In the genomic region with DNA sequence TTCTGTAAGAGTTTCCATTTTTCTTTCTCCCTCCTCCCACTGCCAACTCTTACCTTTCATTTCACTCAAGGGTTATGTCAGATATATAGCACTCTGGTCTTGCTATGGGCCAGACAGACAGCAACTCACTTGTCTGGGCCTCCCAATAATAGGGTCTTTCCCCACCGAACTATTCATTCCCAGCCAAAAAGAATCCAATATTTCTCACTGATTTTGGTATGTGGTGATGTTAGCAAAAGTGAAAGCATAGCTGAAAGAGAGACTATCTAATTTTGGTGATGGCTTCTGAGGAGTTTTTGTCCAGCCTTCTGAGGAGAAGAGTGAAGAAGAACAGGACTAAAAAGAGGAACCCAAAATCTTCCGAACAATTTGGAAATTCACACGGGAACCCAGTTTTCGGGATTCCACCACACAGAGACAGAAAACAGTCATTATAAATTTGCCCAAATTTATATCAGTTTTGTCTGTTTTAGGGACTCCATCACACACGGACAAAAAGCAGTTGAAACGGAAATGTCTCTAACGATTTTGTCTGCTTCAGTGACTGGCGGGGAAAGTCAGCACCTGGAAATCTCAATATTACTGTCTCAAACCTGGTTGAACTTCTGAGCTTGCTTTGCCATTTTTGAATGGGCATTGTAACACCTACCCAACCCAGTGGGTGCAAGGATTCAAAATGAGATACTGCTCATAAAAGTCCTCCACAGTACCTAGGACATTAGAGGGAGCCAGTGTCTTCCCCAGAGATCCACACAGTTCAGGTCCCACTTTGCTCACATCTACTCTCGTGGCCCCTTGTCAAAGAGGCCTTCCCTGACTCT, we compare ENCODE assay signal across 17 cellular contexts. TPM values are rescaled to one million over a fixed set of nuclear protein-coding genes. Genes with fewer than 3 reads are reported as not detected.
A peak's percentile ranks its signal among the peaks of the same experiment; 100 is the strongest.
DNase-seq lines count a peak whose midpoint lies in the region; ATAC-seq, FAIRE-seq and TF ChIP-seq lines count a peak whose summit lies in the region.
"Had no signal": no experiment of that assay in that cellular context is flagged by ENCODE, and none has a peak within 500 bp of the region (broad histone marks: within the 10 kb centered on the region; RNA-seq: fewer than 3 reads in every experiment).

No MANE protein-coding gene starts in this region.

- in situ Hi-C loops in KBM-7 (cut with MboI; ENCODE audit: low pct_unique_long_range_greater_than_20kb, low sequenced_read_pairs): no loop called here

- H3K36me3 ChIP-seq in GM23338 (ENCODE audit: insufficient read depth): no peaks in the 10 kb centered on the region
- H3K36me3 ChIP-seq: ascending aorta, neutrophil had no signal

- peak; percentile 55; the same call in 1 of the 2 replicates for TF ChIP-seq POLR2A in GM12892 (IDR thresholded peaks at IDR 0.05; ENCODE audit: low read depth, low read length)

- no peaks in the 10 kb centered on the region for H3K27me3 ChIP-seq in GM23338 (ENCODE audit: insufficient read depth)
- H3K27me3 ChIP-seq: ascending aorta, neutrophil had no signal

- no peaks in the 10 kb centered on the region for H4K20me1 ChIP-seq in GM23338 (replicated peaks; ENCODE audit: insufficient read depth)

- peaks cover 4% of the 10 kb centered on the region for H3K27me3 Mint-ChIP-seq in GM23338 (ENCODE audit: insufficient read depth, low read depth, poor library complexity)

- H3K4me1 Mint-ChIP-seq in GM23338: peaks cover 2% of the 10 kb centered on the region; the same call in 2 of the 3 replicates

- no peak overlapping the region for H3K27ac ChIP-seq in GM23338 (ENCODE audit: low read depth)
- H3K27ac ChIP-seq: ascending aorta, neutrophil had no signal

- no peak for FAIRE-seq in GM12892 (lab: Jason Lieb, UNC)

- no peaks in the 10 kb centered on the region for H3K9me2 ChIP-seq in GM23338 (ENCODE audit: insufficient read depth)

- no peaks in the 10 kb centered on the region for H3F3A ChIP-seq in GM23338 (replicated peaks; ENCODE audit: low read depth)

- H3K9me3 Mint-ChIP-seq in GM23338: no peaks in the 10 kb centered on the region

- H3K79me2 ChIP-seq in GM23338 (replicated peaks; ENCODE audit: insufficient read depth): no peaks in the 10 kb centered on the region

- no peaks in the 10 kb centered on the region for H3K36me3 Mint-ChIP-seq in GM23338 (ENCODE audit: low read depth)

- 0 out of 4 replicates have a peak, but pooled peaks of 1 of the 2 experiments have one; percentile 13 for TF ChIP-seq CTCF in GM23338 (conservative IDR thresholded peaks at IDR 0.05; ENCODE audit: low read depth in 2 of 2)

- DNase-seq in GM12892 (ENCODE audit: insufficient read length): no peak
- DNase-seq in GM23338 (ENCODE audit: low spot score): no peak
- peak; percentile 20 for DNase-seq in M059J (ENCODE audit: low read depth)
- no peak for DNase-seq in KBM-7
- DNase-seq in NK-92 (lab: John Stamatoyannopoulos, UW; ENCODE audit: unreplicated experiment): no peak
- DNase-seq in SHP77 treated with DMSO at 0.1 percent for 48 hours (lab: John Stamatoyannopoulos, UW): no peak
- DNase-seq: DND-41, mesenchymal stem cell, NCI-H1105 treated with DMSO at 0.1 percent for 48 hours, NCI-H524 treated with DMSO at 0.1 percent for 48 hours had no signal

- peaks cover 2% of the 10 kb centered on the region; the same call in 1 of the 2 replicates for H3K4me1 ChIP-seq in GM23338 (ENCODE audit: insufficient read depth)
- H3K4me1 ChIP-seq: ascending aorta had no signal

- peak overlapping the region; percentile 59; the same call in 1 of the 2 replicates for H2AFZ ChIP-seq in GM23338

- H3K27ac Mint-ChIP-seq in GM23338: no peak overlapping the region

- no peak overlapping the region for H3K4me3 ChIP-seq in GM23338
- H3K4me3 ChIP-seq: ascending aorta had no signal

- peak; percentile 38 for ATAC-seq in GM18909 (IDR thresholded peaks at IDR 0.05; ENCODE audit: poor library complexity, unreplicated experiment)
- no peak for ATAC-seq in GM23338
- ATAC-seq in HG02763 (IDR thresholded peaks at IDR 0.05; ENCODE audit: unreplicated experiment): no peak

- H3K4me2 ChIP-seq in GM23338: no peak overlapping the region

- no peak overlapping the region for H3K4me3 Mint-ChIP-seq in GM23338

TF ChIP-seq in GM23338, 12 proteins besides CTCF, POLR2A, EP300 and RAD21 (continues in another document):
- TF ChIP-seq, protein P1, sequence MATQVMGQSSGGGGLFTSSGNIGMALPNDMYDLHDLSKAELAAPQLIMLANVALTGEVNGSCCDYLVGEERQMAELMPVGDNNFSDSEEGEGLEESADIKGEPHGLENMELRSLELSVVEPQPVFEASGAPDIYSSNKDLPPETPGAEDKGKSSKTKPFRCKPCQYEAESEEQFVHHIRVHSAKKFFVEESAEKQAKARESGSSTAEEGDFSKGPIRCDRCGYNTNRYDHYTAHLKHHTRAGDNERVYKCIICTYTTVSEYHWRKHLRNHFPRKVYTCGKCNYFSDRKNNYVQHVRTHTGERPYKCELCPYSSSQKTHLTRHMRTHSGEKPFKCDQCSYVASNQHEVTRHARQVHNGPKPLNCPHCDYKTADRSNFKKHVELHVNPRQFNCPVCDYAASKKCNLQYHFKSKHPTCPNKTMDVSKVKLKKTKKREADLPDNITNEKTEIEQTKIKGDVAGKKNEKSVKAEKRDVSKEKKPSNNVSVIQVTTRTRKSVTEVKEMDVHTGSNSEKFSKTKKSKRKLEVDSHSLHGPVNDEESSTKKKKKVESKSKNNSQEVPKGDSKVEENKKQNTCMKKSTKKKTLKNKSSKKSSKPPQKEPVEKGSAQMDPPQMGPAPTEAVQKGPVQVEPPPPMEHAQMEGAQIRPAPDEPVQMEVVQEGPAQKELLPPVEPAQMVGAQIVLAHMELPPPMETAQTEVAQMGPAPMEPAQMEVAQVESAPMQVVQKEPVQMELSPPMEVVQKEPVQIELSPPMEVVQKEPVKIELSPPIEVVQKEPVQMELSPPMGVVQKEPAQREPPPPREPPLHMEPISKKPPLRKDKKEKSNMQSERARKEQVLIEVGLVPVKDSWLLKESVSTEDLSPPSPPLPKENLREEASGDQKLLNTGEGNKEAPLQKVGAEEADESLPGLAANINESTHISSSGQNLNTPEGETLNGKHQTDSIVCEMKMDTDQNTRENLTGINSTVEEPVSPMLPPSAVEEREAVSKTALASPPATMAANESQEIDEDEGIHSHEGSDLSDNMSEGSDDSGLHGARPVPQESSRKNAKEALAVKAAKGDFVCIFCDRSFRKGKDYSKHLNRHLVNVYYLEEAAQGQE (IDR thresholded peaks at IDR 0.05; ENCODE audit: unreplicated experiment): no peak
- no peak for TF ChIP-seq JUNB (IDR thresholded peaks at IDR 0.05; ENCODE audit: unreplicated experiment)
- no peak for TF ChIP-seq EZH2 (IDR thresholded peaks at IDR 0.05; ENCODE audit: low read depth, unreplicated experiment)
- TF ChIP-seq NANOG (IDR thresholded peaks at IDR 0.05; ENCODE audit: borderline replicate concordance): no peak
- TF ChIP-seq EZH2phosphoT487 (IDR thresholded peaks at IDR 0.05; ENCODE audit: unreplicated experiment): no peak
- TF ChIP-seq CREB1 (CRISPR knock-in tag; IDR thresholded peaks at IDR 0.05; ENCODE audit: low read depth): no peak
- TF ChIP-seq, protein P2, sequence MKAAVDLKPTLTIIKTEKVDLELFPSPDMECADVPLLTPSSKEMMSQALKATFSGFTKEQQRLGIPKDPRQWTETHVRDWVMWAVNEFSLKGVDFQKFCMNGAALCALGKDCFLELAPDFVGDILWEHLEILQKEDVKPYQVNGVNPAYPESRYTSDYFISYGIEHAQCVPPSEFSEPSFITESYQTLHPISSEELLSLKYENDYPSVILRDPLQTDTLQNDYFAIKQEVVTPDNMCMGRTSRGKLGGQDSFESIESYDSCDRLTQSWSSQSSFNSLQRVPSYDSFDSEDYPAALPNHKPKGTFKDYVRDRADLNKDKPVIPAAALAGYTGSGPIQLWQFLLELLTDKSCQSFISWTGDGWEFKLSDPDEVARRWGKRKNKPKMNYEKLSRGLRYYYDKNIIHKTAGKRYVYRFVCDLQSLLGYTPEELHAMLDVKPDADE (IDR thresholded peaks at IDR 0.05): no peak
- no peak for TF ChIP-seq ZNF331 (CRISPR knock-in tag; IDR thresholded peaks at IDR 0.05; ENCODE audit: low read depth)
- no peak for TF ChIP-seq STAT1 (IDR thresholded peaks at IDR 0.05; ENCODE audit: unreplicated experiment)
- TF ChIP-seq POLR2AphosphoS5 (IDR thresholded peaks at IDR 0.05; ENCODE audit: low read depth): no peak

RNA-seq across cellular contexts. Expression of a gene that starts 9.1 kb away (rescaled TPM):
- 59.9 TPM for polyA plus RNA-seq in GM12892 (2012; ENCODE audit: missing spikeins)
- total RNA-seq in GM23338 (2014; rRNA removed; shearing (Covaris generic)): not detected in 2 replicates
- polyA plus RNA-seq in GM23338 (2016; fragmentation: Nextera tagmentation; extraction: Ambion mirVana): not detected in 2 replicates
- not detected in 2 replicates for total RNA-seq in M059J (2014; rRNA removed; shearing (Covaris generic))
- total RNA-seq: HT-29, RPMI7951 had no signal
- polyA plus RNA-seq: BJ had no signal

RNA-seq across cellular contexts. Expression of a gene that starts 29.0 kb away (rescaled TPM):
- polyA plus RNA-seq in GM12892 (2012; ENCODE audit: missing spikeins): 19.0 TPM
- 3.4 and 4.4 TPM in 2 replicates for total RNA-seq in GM23338 (2014; rRNA removed; shearing (Covaris generic))
- 1.2 and 1.7 TPM in 2 replicates for polyA plus RNA-seq in GM23338 (2016; fragmentation: Nextera tagmentation; extraction: Ambion mirVana)
- 1.0 and 1.1 TPM in 2 replicates for total RNA-seq in M059J (2014; rRNA removed; shearing (Covaris generic))

RNA-seq across cellular contexts. Expression of a gene that starts 47.4 kb away (rescaled TPM):
- polyA plus RNA-seq in GM12892 (2012; ENCODE audit: missing spikeins): 11.6 TPM
- total RNA-seq in GM23338 (2014; rRNA removed; shearing (Covaris generic)): not detected in 2 replicates
- not detected in 2 replicates for polyA plus RNA-seq in GM23338 (2016; fragmentation: Nextera tagmentation; extraction: Ambion mirVana)
- not detected in 2 replicates for total RNA-seq in M059J (2014; rRNA removed; shearing (Covaris generic))
- total RNA-seq: HT-29, RPMI7951 had no signal
- polyA plus RNA-seq: BJ had no signal

RNA-seq across cellular contexts. Expression of a gene that starts 52.0 kb away (rescaled TPM):
- 54.5 TPM for polyA plus RNA-seq in GM12892 (2012; ENCODE audit: missing spikeins)
- total RNA-seq in GM23338 (2014; rRNA removed; shearing (Covaris generic)): 49.1 and 62.2 TPM in 2 replicates
- polyA plus RNA-seq in GM23338 (2016; fragmentation: Nextera tagmentation; extraction: Ambion mirVana): 98.2 and 105 TPM in 2 replicates
- total RNA-seq in M059J (2014; rRNA removed; shearing (Covaris generic)): 94.8 and 141 TPM in 2 replicates
